ENCODE assay signal across 9 cellular contexts in the genomic region with DNA sequence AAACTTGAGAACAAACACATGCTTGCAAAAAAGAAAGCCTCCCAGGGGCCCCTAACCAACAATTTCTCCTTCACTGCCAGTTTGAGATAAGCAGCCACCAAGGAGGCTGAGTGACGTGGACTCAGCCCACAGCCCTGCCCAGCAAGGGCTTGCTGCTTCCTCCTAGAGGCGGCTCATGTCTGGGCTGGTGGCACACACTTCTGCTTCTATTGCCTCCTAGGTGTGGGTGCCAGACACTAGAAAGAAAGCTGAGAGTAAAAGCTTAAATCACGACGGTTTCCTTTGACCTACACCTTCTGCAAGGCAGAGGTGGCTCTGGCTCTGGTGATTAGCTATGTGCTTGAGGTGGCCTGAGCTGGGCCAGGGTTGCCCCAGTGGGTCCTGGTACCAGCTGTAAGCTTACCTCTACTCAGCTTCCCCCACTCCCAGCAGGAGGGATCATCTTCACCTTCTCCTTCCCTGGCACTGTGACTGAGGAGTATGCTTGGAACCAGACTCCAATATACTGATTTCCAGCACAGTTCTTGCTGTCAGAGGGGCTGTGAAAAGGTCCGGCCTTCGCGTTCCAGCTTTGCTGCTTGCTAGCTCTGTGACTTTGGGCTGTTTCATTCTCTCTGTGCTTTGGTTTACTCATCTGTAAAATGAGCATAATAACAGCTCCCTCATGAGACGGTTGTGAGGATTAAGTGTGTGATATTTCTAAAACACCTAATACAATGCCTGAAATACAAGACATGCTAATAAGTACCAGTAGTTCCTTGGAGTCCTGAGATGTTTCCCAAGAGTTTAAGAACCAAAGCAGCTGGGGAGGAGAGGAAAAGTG.
A peak's percentile ranks its signal among the peaks of the same experiment; 100 is the strongest.
DNase-seq lines count a peak whose midpoint lies in the region; ATAC-seq, FAIRE-seq and TF ChIP-seq lines count a peak whose summit lies in the region.
"Had no signal": no experiment of that assay in that cellular context is flagged by ENCODE, and none has a peak within 500 bp of the region (broad histone marks: within the 10 kb centered on the region; RNA-seq: fewer than 3 reads in every experiment).

No MANE protein-coding gene starts in this region.

- peaks cover 24 to 30% (median 29%) of the 10 kb centered on the region in 3 donors for H3K4me1 Mint-ChIP-seq in T-cell
- peaks cover 19% of the 10 kb centered on the region for H3K4me1 Mint-ChIP-seq in activated T-cell treated with anti-CD3 and anti-CD28 coated beads, Interleukin-2, amount 50 U/mL, for 72 hours (ENCODE audit: low read depth)
- H3K4me1 Mint-ChIP-seq in stimulated activated naive CD8-positive, alpha-beta T cell treated with anti-CD3 and anti-CD28 coated beads, Interleukin-15, amount 100 ng/mL, for 72 hours = peaks cover 18% of the 10 kb centered on the region

- ATAC-seq in T-cell (replicated peaks in 1 of 4) (peak; percentile 99 to 100 (median 100)), lower lobe of right lung (peak; percentile 49 to 86)
- ATAC-seq in activated T-cell treated with anti-CD3 and anti-CD28 coated beads, Interleukin-2, amount 50 U/mL, for 72 hours (replicated peaks in 1 of 2) = peak; percentile 99 to 100
- ATAC-seq in stimulated activated naive CD8-positive, alpha-beta T cell treated with anti-CD3 and anti-CD28 coated beads, Interleukin-15, amount 100 ng/mL, for 72 hours = peak; percentile 98

- H3K36me3 ChIP-seq in lower lobe of right lung = no peaks in the 10 kb centered on the region
- H3K36me3 ChIP-seq in kidney (ENCODE audit: control insufficient read depth in 1 of 2, insufficient read depth in 2 of 2, low read length in 2 of 2) = no peaks in the 10 kb centered on the region
- H3K36me3 ChIP-seq: heart left ventricle had no signal

- no peak overlapping the region for H3K9ac ChIP-seq in kidney (ENCODE audit: low read length in 2 of 2)

- POLR2A ChIA-PET in T-cell (lab: Charles Lee) = interaction anchor here (0.5 to 1.8 kb wide), 11 partner anchors 11 to 887 kb away, joined by 3 to 16 read pairs (median 5); no protein-coding TSS in a partner anchor

- H3K27ac ChIP-seq in lower lobe of right lung (no peak overlapping the region), kidney (ENCODE audit: low read depth in 2 of 2, low read length in 2 of 2) (no peak overlapping the region)

- no peak for FAIRE-seq in kidney (lab: Jason Lieb, UNC)
- FAIRE-seq: TTC549 had no signal

- no peaks in the 10 kb centered on the region for H3K27me3 ChIP-seq in lower lobe of right lung (ENCODE audit: low read depth)

- H3K4me1 ChIP-seq in lower lobe of right lung = no peaks in the 10 kb centered on the region
- no peaks in the 10 kb centered on the region for H3K4me1 ChIP-seq in kidney (ENCODE audit: control insufficient read depth in 1 of 2, insufficient read depth in 1 of 2, low read depth in 1 of 2, low read length in 2 of 2)

- CTCF ChIA-PET in T-cell (lab: Charles Lee) = interaction anchor here (0.5 to 3.9 kb wide), 42 partner anchors 9 to 317 kb away, joined by 3 to 65 read pairs (median 4); no protein-coding TSS in a partner anchor

- no peaks in the 10 kb centered on the region for H3K9me3 ChIP-seq in lower lobe of right lung
- H3K9me3 ChIP-seq in kidney (ENCODE audit: control insufficient read depth in 1 of 2, low read length in 2 of 2) = no peaks in the 10 kb centered on the region
- H3K9me3 ChIP-seq: heart left ventricle had no signal

- no peaks in the 10 kb centered on the region for H3K36me3 Mint-ChIP-seq in T-cell
- H3K36me3 Mint-ChIP-seq in activated T-cell treated with anti-CD3 and anti-CD28 coated beads, Interleukin-2, amount 50 U/mL, for 72 hours (ENCODE audit: insufficient read depth in 2 of 2) = no peaks in the 10 kb centered on the region

- H3K4me3 ChIP-seq in lower lobe of right lung (no peak overlapping the region), kidney (ENCODE audit: low read length in 2 of 2) (no peak overlapping the region), foreskin fibroblast (ENCODE audit: low read depth in 1 of 2, low read length in 2 of 2) (no peak overlapping the region)
- H3K4me3 ChIP-seq: heart left ventricle had no signal

- no peaks in the 10 kb centered on the region for H3K27me3 Mint-ChIP-seq in T-cell
- H3K27me3 Mint-ChIP-seq in activated T-cell treated with anti-CD3 and anti-CD28 coated beads, Interleukin-2, amount 50 U/mL, for 72 hours (ENCODE audit: low read depth) = no peaks in the 10 kb centered on the region
- H3K27me3 Mint-ChIP-seq in stimulated activated naive CD8-positive, alpha-beta T cell treated with anti-CD3 and anti-CD28 coated beads, Interleukin-15, amount 100 ng/mL, for 72 hours = no peaks in the 10 kb centered on the region

- no peaks in the 10 kb centered on the region for H3K9me3 Mint-ChIP-seq in T-cell
- H3K9me3 Mint-ChIP-seq in activated T-cell treated with anti-CD3 and anti-CD28 coated beads, Interleukin-2, amount 50 U/mL, for 72 hours = no peaks in the 10 kb centered on the region
- H3K9me3 Mint-ChIP-seq in stimulated activated naive CD8-positive, alpha-beta T cell treated with anti-CD3 and anti-CD28 coated beads, Interleukin-15, amount 100 ng/mL, for 72 hours = no peaks in the 10 kb centered on the region

- H3K27ac Mint-ChIP-seq in T-cell = peak overlapping the region; percentile 87 to 95
- H3K27ac Mint-ChIP-seq in activated T-cell treated with anti-CD3 and anti-CD28 coated beads, Interleukin-2, amount 50 U/mL, for 72 hours = peak overlapping the region; percentile 41
- peak overlapping the region; percentile 81 to 85 for H3K27ac Mint-ChIP-seq in stimulated activated naive CD8-positive, alpha-beta T cell treated with anti-CD3 and anti-CD28 coated beads, Interleukin-15, amount 100 ng/mL, for 72 hours

- TF ChIP-seq CTCF in lower lobe of right lung (IDR thresholded peaks at IDR 0.05) (peak; percentile 12), kidney (IDR thresholded peaks at IDR 0.05; ENCODE audit: borderline replicate concordance, extremely low read depth, insufficient read depth) (no peak), foreskin fibroblast (IDR thresholded peaks at IDR 0.05; ENCODE audit: low read depth, low read length) (no peak)

- intact Hi-C loops in lower lobe of right lung (cut with DNase I) = no loop called here
- intact Hi-C loops in kidney (cut with DNase I) = loop anchor here (10.0 kb wide), 1 partner anchor 532 kb away; no protein-coding TSS in a partner anchor

- peak; percentile 54 to 90 (median 80) for DNase-seq in T-cell
- peak; percentile 75 to 77 for DNase-seq in activated T-cell treated with anti-CD3 and anti-CD28 coated beads, Interleukin-2, amount 50 U/mL, for 72 hours
- peak; percentile 53 for DNase-seq in lower lobe of right lung
- DNase-seq in stimulated activated naive CD8-positive, alpha-beta T cell treated with anti-CD3 and anti-CD28 coated beads, Interleukin-15, amount 100 ng/mL, for 72 hours = peak; percentile 47 to 63
- DNase-seq in kidney = no peak
- no peak for DNase-seq in cerebellar nuclear complex (lab: John Stamatoyannopoulos, UW)
- DNase-seq in foreskin fibroblast = no peak

- H3K4me3 Mint-ChIP-seq in T-cell = peak overlapping the region in 2 of 3 donors; percentile 35 to 70
- H3K4me3 Mint-ChIP-seq in activated T-cell treated with anti-CD3 and anti-CD28 coated beads, Interleukin-2, amount 50 U/mL, for 72 hours = peak overlapping the region; percentile 4 to 53
- H3K4me3 Mint-ChIP-seq in stimulated activated naive CD8-positive, alpha-beta T cell treated with anti-CD3 and anti-CD28 coated beads, Interleukin-15, amount 100 ng/mL, for 72 hours = peak overlapping the region; percentile 46 to 58

Comparison
In these comparisons a context has a peak if more than half of its experiments do, and no peak if none do; other contexts are left out.
1. DNase-seq: peak in T-cell (34 of 34), activated T-cell treated with anti-CD3 and anti-CD28 coated beads, Interleukin-2, amount 50 U/mL, for 72 hours (2 of 2), lower lobe of right lung (single experiment) and stimulated activated naive CD8-positive, alpha-beta T cell treated with anti-CD3 and anti-CD28 coated beads, Interleukin-15, amount 100 ng/mL, for 72 hours (2 of 2); none in kidney (single experiment), cerebellar nuclear complex (0 of 2) and foreskin fibroblast (0 of 2).
2. H3K27ac Mint-ChIP-seq: peak in every context shown above with its lines; median percentile 91 in T-cell; 83 in stimulated activated naive CD8-positive, alpha-beta T cell treated with anti-CD3 and anti-CD28 coated beads, Interleukin-15, amount 100 ng/mL, for 72 hours; 41 in activated T-cell treated with anti-CD3 and anti-CD28 coated beads, Interleukin-2, amount 50 U/mL, for 72 hours.
3. Peak in every context shown above with its lines, with median percentiles within 50 percentile points of each other: ATAC-seq and H3K4me3 Mint-ChIP-seq.